Comparison of ENCODE assay signal across 15 cellular contexts in the genomic region with DNA sequence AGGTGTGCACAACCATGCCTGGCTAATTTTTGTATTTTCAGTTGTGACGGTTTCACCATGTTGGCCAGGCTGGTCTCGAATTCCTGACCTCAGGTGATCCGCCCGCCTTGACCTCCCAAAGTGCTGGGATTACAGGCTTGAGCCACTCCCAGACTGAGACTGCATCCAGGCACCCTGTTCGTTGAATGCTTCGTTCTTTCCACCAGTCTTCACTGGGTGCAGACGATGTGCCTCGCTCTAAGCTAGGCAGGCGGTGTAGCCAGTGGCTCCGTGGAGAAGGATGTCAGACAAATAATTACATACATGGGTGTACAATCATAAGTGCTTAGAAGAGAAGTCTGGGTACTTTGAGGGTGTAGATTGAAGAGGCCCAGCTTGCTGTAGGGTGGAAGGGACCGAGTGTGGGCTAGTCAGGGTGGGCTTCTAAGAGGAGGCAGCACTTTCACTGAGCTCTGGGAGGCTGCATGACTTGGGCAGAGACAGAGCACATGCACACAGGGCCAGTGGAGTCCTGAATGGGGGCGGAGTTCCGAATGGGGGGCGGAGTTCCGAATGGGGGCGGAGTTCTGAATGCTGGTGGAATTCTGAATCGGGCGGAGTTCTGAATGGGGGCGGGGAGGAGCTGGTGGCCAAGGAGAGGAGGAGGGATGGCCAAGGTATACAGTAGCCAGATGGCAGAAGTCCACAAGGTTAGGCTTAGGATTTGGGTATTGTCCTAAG.
DNase-seq lines count a peak whose midpoint lies in the region; ATAC-seq and TF ChIP-seq lines count a peak whose summit lies in the region.
"Had no signal": no experiment of that assay in that cellular context is flagged by ENCODE, and none has a peak within 500 bp of the region (broad histone marks: within the 10 kb centered on the region; RNA-seq: fewer than 3 reads in every experiment).

No MANE protein-coding gene starts in this region.

- H3K4me3 ChIP-seq in mammary epithelial cell (replicated peaks in 1 of 3; ENCODE audit: insufficient read depth in 1 of 3, low read depth in 2 of 3, low read length in 3 of 3) = no peak overlapping the region
- H3K4me3 ChIP-seq in iPS DF 6.9 (ENCODE audit: low read length) = no peak overlapping the region
- H3K4me3 ChIP-seq in upper lobe of right lung = no peak overlapping the region
- H3K4me3 ChIP-seq: prostate gland had no signal

- H3K9ac ChIP-seq in mammary epithelial cell (ENCODE audit: insufficient read depth, low read length) = no peak overlapping the region

- H3K4me2 ChIP-seq in mammary epithelial cell (ENCODE audit: insufficient read depth, low read depth, low read length) = no peak overlapping the region

- TF ChIP-seq CTCF in mammary epithelial cell (conservative IDR thresholded peaks at IDR 0.05 in 1 of 2, IDR thresholded peaks at IDR 0.05 in 1 of 2; ENCODE audit: extremely low read depth in 1 of 2, insufficient read depth in 1 of 2, low read depth in 1 of 2, low read length in 2 of 2) = no peak
- TF ChIP-seq CTCF in upper lobe of right lung (IDR thresholded peaks at IDR 0.05) = no peak

- H3K79me2 ChIP-seq in mammary epithelial cell (ENCODE audit: insufficient read depth, low read length) = no peaks in the 10 kb centered on the region

- H3K36me3 ChIP-seq in mammary epithelial cell (ENCODE audit: insufficient read depth, low read length) = no peaks in the 10 kb centered on the region
- no peaks in the 10 kb centered on the region for H3K36me3 ChIP-seq in iPS DF 6.9 (ENCODE audit: control insufficient read depth, insufficient read depth, low read length)
- H3K36me3 ChIP-seq in upper lobe of right lung = no peaks in the 10 kb centered on the region
- H3K36me3 ChIP-seq: prostate gland had no signal

- H2AFZ ChIP-seq in mammary epithelial cell (ENCODE audit: low read depth, low read length) = no peak overlapping the region

- CTCF ChIA-PET in mammary epithelial cell (lab: Charles Lee; ENCODE audit: low non-redundant PET) = interaction anchor here (0.6 kb wide), 1 partner anchor 115 kb away, joined by 3 read pairs; no protein-coding TSS in a partner anchor

- no peak overlapping the region for H3K27ac ChIP-seq in mammary epithelial cell (ENCODE audit: insufficient read depth, low read depth, low read length)
- no peak overlapping the region for H3K27ac ChIP-seq in iPS DF 6.9 (ENCODE audit: low read length)
- H3K27ac ChIP-seq in upper lobe of right lung = no peak overlapping the region
- H3K27ac ChIP-seq: prostate gland had no signal

- DNase-seq in T47D (ENCODE audit: low read depth in 1 of 2, low spot score in 1 of 2) (peak; percentile 38 to 83), mammary epithelial cell (no peak), RPMI7951 (ENCODE audit: low read depth) (peak; percentile 4), iPS DF 6.9 (ENCODE audit: low read depth, low spot score) (peak; percentile 64), upper lobe of right lung (no peak), NCI-H446 (lab: John Stamatoyannopoulos, UW) (no peak), T-helper 1 cell (no peak), CD1c-positive myeloid dendritic cell (ENCODE audit: extremely low spot score) (no peak)
- DNase-seq: activated naive CD4-positive, alpha-beta T cell treated with anti-CD3 and anti-CD28 coated beads, Interleukin-2, amount 10 ng/mL, durations not matched to agents 7 days and 5 days; central memory CD4-positive, alpha-beta T cell; DMS79; KG1; NCI-H2029 treated with DMSO at 0.1 percent for 48 hours; T-helper 2 cell had no signal

- H4K20me1 ChIP-seq in mammary epithelial cell (ENCODE audit: insufficient read depth, low read length) = no peaks in the 10 kb centered on the region

- BruUV-seq in mammary epithelial cell (replicated peaks; lab: Mats Ljungman, UMichigan) = no TSS peak

- ATAC-seq in upper lobe of right lung = peak; percentile 20

- H3K27me3 ChIP-seq in mammary epithelial cell (ENCODE audit: insufficient read depth, low read length) (peaks cover 2% of the 10 kb centered on the region), iPS DF 6.9 (ENCODE audit: control insufficient read depth, insufficient read depth, low read length) (no peaks in the 10 kb centered on the region), upper lobe of right lung (peaks cover 21% of the 10 kb centered on the region)

- 93% methylated on average over 9 of the region's 19 CpGs for WGBS in mammary epithelial cell (ENCODE audit: low coverage, missing lambda C conversion rate)
- WGBS in iPS DF 6.9 (ENCODE audit: insufficient coverage, insufficient read length) = no CpG with 5 or more reads among the region's 19 CpGs

- no peaks in the 10 kb centered on the region for H3K4me1 ChIP-seq in mammary epithelial cell (ENCODE audit: insufficient read depth, low read length)
- peaks cover 4% of the 10 kb centered on the region for H3K4me1 ChIP-seq in iPS DF 6.9 (ENCODE audit: control insufficient read depth, insufficient read depth, low read length)
- no peaks in the 10 kb centered on the region for H3K4me1 ChIP-seq in upper lobe of right lung
- H3K4me1 ChIP-seq: prostate gland had no signal

- intact Hi-C loops in mammary epithelial cell (cut with micrococcal nuclease) (no loop called here), upper lobe of right lung (cut with DNase I) (no loop called here)

- in situ Hi-C loops in T47D (cut with HindIII; ENCODE audit: low pct_unique_long_range_greater_than_20kb, low sequenced_read_pairs) (no loop called here), mammary epithelial cell (cut with MboI; ENCODE audit: low sequenced_read_pairs in 2 of 2) (no loop called here)

- dilution Hi-C loops in mammary epithelial cell (cut with HindIII; ENCODE audit: low sequenced_read_pairs) = no loop called here

- H3K9me3 ChIP-seq in mammary epithelial cell (replicated peaks; ENCODE audit: insufficient read depth, low read length) = no peaks in the 10 kb centered on the region
- no peaks in the 10 kb centered on the region for H3K9me3 ChIP-seq in iPS DF 6.9 (ENCODE audit: control insufficient read depth, insufficient read depth, low read length)
- H3K9me3 ChIP-seq in upper lobe of right lung = no peaks in the 10 kb centered on the region
- H3K9me3 ChIP-seq: prostate gland had no signal

Comparison
In these comparisons a context has a peak if more than half of its experiments do, and no peak if none do; other contexts are left out.
1. DNase-seq: peak in T47D (2 of 2), RPMI7951 (single experiment) and iPS DF 6.9 (single experiment); none in mammary epithelial cell (single experiment), upper lobe of right lung (single experiment), NCI-H446 (0 of 2), T-helper 1 cell (0 of 5) and CD1c-positive myeloid dendritic cell (single experiment).